Comparison of ENCODE assay signal across 19 cellular contexts in the genomic region with DNA sequence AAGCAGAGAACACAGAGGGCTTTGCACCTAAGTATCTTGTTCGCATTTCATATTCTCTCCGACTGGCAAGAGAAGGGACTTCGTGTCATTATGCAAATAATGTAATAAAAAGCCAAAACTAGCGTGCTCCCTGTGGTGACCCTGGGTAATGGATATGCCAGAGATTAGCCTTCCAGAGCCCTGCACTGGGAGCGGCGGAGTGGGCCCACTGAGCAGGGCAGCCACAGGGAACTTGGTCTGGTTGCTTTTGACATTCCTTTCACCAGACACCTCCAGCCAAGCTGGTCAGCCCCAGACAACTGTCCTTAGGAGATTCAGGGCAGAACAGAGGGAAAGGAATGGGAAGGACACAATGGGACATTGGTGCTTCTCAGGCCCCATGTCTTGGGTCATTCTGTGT. TPM values are rescaled to one million over a fixed set of nuclear protein-coding genes. Genes with fewer than 3 reads are reported as not detected.
DNase-seq lines count a peak whose midpoint lies in the region; ATAC-seq and TF ChIP-seq lines count a peak whose summit lies in the region.
"Had no signal": no experiment of that assay in that cellular context is flagged by ENCODE, and none has a peak within 500 bp of the region (broad histone marks: within the 10 kb centered on the region; RNA-seq: fewer than 3 reads in every experiment).

No MANE protein-coding gene starts in this region.

- DNase-seq in activated naive CD8-positive, alpha-beta T cell treated with anti-CD3 and anti-CD28 coated beads, Interleukin-2, amount 50 U/mL, for 24 hours: no peak
- DNase-seq in T-cell (no peak), natural killer cell (no peak), NCI-H510A treated with DMSO at 0.1 percent for 48 hours (lab: John Stamatoyannopoulos, UW) (no peak), OCI-LY7 (ENCODE audit: low spot score) (no peak)
- DNase-seq in effector CD4-positive, alpha-beta T cell: no peak
- DNase-seq: 8988T, DMS79 treated with DMSO at 0.1 percent for 48 hours, Kasumi-1, MG63, NCI-H1092 treated with DMSO at 0.1 percent for 48 hours, NCI-H2081, PC-3, RPMI8226, SHP77 treated with DMSO at 0.1 percent for 48 hours, SK-N-SH had no signal

- H4K20me1 ChIP-seq in OCI-LY7 (ENCODE audit: insufficient read depth, low read length): no peaks in the 10 kb centered on the region

- H3K4me3 ChIP-seq in OCI-LY7 (ENCODE audit: low read depth, low read length, poor library complexity, severe bottlenecking): no peak overlapping the region
- H3K4me3 ChIP-seq: MG63 had no signal

- no peak overlapping the region for H3K4me3 Mint-ChIP-seq in activated naive CD8-positive, alpha-beta T cell
- no peak overlapping the region for H3K4me3 Mint-ChIP-seq in activated naive CD8-positive, alpha-beta T cell treated with anti-CD3 and anti-CD28 coated beads, Interleukin-2, amount 50 U/mL, for 24 hours
- H3K4me3 Mint-ChIP-seq in T-cell (no peak overlapping the region), natural killer cell (no peak overlapping the region)

- no peak overlapping the region for H3K27ac ChIP-seq in OCI-LY7 (ENCODE audit: low read depth, low read length, poor library complexity, severe bottlenecking)

- no peak for ATAC-seq in activated naive CD8-positive, alpha-beta T cell treated with anti-CD3 and anti-CD28 coated beads, Interleukin-2, amount 50 U/mL, for 24 hours
- ATAC-seq in T-cell (replicated peaks in 1 of 4): no peak
- ATAC-seq in natural killer cell: no peak
- ATAC-seq in HG02981 (IDR thresholded peaks at IDR 0.05; ENCODE audit: unreplicated experiment): no peak
- ATAC-seq: PC-3 had no signal

- peak overlapping the region; percentile 0 for H3K27ac Mint-ChIP-seq in activated naive CD8-positive, alpha-beta T cell
- no peak overlapping the region for H3K27ac Mint-ChIP-seq in activated naive CD8-positive, alpha-beta T cell treated with anti-CD3 and anti-CD28 coated beads, Interleukin-2, amount 50 U/mL, for 24 hours
- H3K27ac Mint-ChIP-seq in T-cell: peak overlapping the region; percentile 24 to 69
- peak overlapping the region; percentile 95 to 97 for H3K27ac Mint-ChIP-seq in natural killer cell

- no TSS peak for BruUV-seq in OCI-LY7 (replicated peaks; lab: Mats Ljungman, UMichigan)

- H2AFZ ChIP-seq in OCI-LY7 (ENCODE audit: low read length): no peak overlapping the region

- no peaks in the 10 kb centered on the region for H3K9me3 ChIP-seq in OCI-LY7 (ENCODE audit: low read length)
- H3K9me3 ChIP-seq: MG63, SK-N-SH had no signal

- no peak for TF ChIP-seq CTCF in natural killer cell (IDR thresholded peaks at IDR 0.05)
- TF ChIP-seq CTCF in OCI-LY7 (conservative IDR thresholded peaks at IDR 0.05; ENCODE audit: low read length): no peak

- POLR2A ChIA-PET in T-cell (lab: Charles Lee): no interaction called here
- POLR2A ChIA-PET in OCI-LY7 (lab: Charles Lee): interaction anchor here (0.8 to 1.0 kb wide), 2 partner anchors 12 to 13 kb away, joined by 3 read pairs; no protein-coding TSS in a partner anchor

- peaks cover 73% of the 10 kb centered on the region for H3K4me1 Mint-ChIP-seq in activated naive CD8-positive, alpha-beta T cell (ENCODE audit: low read depth)
- peaks cover 74% of the 10 kb centered on the region for H3K4me1 Mint-ChIP-seq in activated naive CD8-positive, alpha-beta T cell treated with anti-CD3 and anti-CD28 coated beads, Interleukin-2, amount 50 U/mL, for 24 hours
- H3K4me1 Mint-ChIP-seq in T-cell (peaks cover 76 to 92% (median 90%) of the 10 kb centered on the region in 3 donors), natural killer cell (peaks cover 91 to 92% of the 10 kb centered on the region in 2 donors)

- CTCF ChIA-PET in T-cell (lab: Charles Lee) (no interaction called here), OCI-LY7 (lab: Charles Lee; ENCODE audit: unreplicated experiment) (no interaction called here)

- no peaks in the 10 kb centered on the region for H3K9me3 Mint-ChIP-seq in activated naive CD8-positive, alpha-beta T cell (ENCODE audit: low read depth)
- H3K9me3 Mint-ChIP-seq in activated naive CD8-positive, alpha-beta T cell treated with anti-CD3 and anti-CD28 coated beads, Interleukin-2, amount 50 U/mL, for 24 hours: no peaks in the 10 kb centered on the region
- no peaks in the 10 kb centered on the region for H3K9me3 Mint-ChIP-seq in T-cell
- H3K9me3 Mint-ChIP-seq in natural killer cell: no peaks in the 10 kb centered on the region

- H3K36me3 ChIP-seq in OCI-LY7 (ENCODE audit: insufficient read depth, low read length): peaks cover 30% of the 10 kb centered on the region; the same call in 1 of the 2 replicates
- H3K36me3 ChIP-seq: MG63 had no signal

- H3K36me3 Mint-ChIP-seq in activated naive CD8-positive, alpha-beta T cell: peaks cover 8% of the 10 kb centered on the region
- peaks cover 6% of the 10 kb centered on the region for H3K36me3 Mint-ChIP-seq in activated naive CD8-positive, alpha-beta T cell treated with anti-CD3 and anti-CD28 coated beads, Interleukin-2, amount 50 U/mL, for 24 hours (ENCODE audit: low read depth)
- H3K36me3 Mint-ChIP-seq in T-cell (peaks cover 20% of the 10 kb centered on the region), natural killer cell (no peaks in the 10 kb centered on the region)

- H3K79me2 ChIP-seq in OCI-LY7 (ENCODE audit: insufficient read depth, low read depth, low read length): no peaks in the 10 kb centered on the region; the same call in 1 of the 2 replicates

- no peaks in the 10 kb centered on the region for H3K9me2 ChIP-seq in OCI-LY7 (ENCODE audit: insufficient read depth, low read length)
- H3K9me2 ChIP-seq: SK-N-SH had no signal

- peaks cover 23% of the 10 kb centered on the region for H3K4me1 ChIP-seq in OCI-LY7 (ENCODE audit: insufficient read depth, low read length, poor library complexity, severe bottlenecking)

- H3K27me3 Mint-ChIP-seq in activated naive CD8-positive, alpha-beta T cell: no peaks in the 10 kb centered on the region
- no peaks in the 10 kb centered on the region for H3K27me3 Mint-ChIP-seq in activated naive CD8-positive, alpha-beta T cell treated with anti-CD3 and anti-CD28 coated beads, Interleukin-2, amount 50 U/mL, for 24 hours
- no peaks in the 10 kb centered on the region for H3K27me3 Mint-ChIP-seq in T-cell
- no peaks in the 10 kb centered on the region for H3K27me3 Mint-ChIP-seq in natural killer cell (ENCODE audit: low read depth in 2 of 2)

- intact Hi-C loops in natural killer cell (cut with micrococcal nuclease): loop anchor here (5.0 to 10.0 kb wide), 2 partner anchors 53 to 715 kb away; no protein-coding TSS in a partner anchor
- intact Hi-C loops in OCI-LY7 (cut with micrococcal nuclease; ENCODE audit: unreplicated experiment): no loop called here

- H3K4me2 ChIP-seq in OCI-LY7 (ENCODE audit: low read length): no peak overlapping the region
- H3K4me2 ChIP-seq: SK-N-SH had no signal

RNA-seq across cellular contexts. Expression of gene FLI1, which starts 56.1 kb away (rescaled TPM):
- 100 to 1,000 TPM in 2 of 5 donors, 10 to 100 TPM in 3; 87.0 to 114 (median 94.6) TPM for total RNA-seq in T-cell
- 100 to 1,000 TPM; 123 to 157 (median 148) TPM for total RNA-seq in natural killer cell
- total RNA-seq in OCI-LY7 (2014; rRNA removed; shearing (Covaris generic)): 79.4 and 88.8 TPM in 2 replicates
- total RNA-seq in OCI-LY7 (2022): 78.2 and 81.2 TPM in 2 replicates
- total RNA-seq: NCI-H460 had no signal
